Comparison of ENCODE assay signal across 18 cellular contexts in genomic region chr4:14336656-14337055, GRCh38.
DNase-seq lines count a peak whose midpoint lies in the region; ATAC-seq, FAIRE-seq and TF ChIP-seq lines count a peak whose summit lies in the region.
"Had no signal": no experiment of that assay in that cellular context is flagged by ENCODE, and none has a peak within 500 bp of the region (broad histone marks: within the 10 kb centered on the region; RNA-seq: fewer than 3 reads in every experiment).

No MANE protein-coding gene starts in this region.

- DNase-seq in A172 (ENCODE audit: low spot score) (peak; percentile 10), HCEC 1CT (peak; percentile 24), RWPE1 (ENCODE audit: low spot score) (peak; percentile 20), iris pigment epithelial cell (ENCODE audit: low read depth) (peak; percentile 55), H54 (ENCODE audit: insufficient read length, low spot score) (no peak), SW480 (ENCODE audit: low spot score) (no peak)
- DNase-seq: 8988T, NCI-H1048, NCI-H1436 treated with DMSO at 0.1 percent for 48 hours, NCI-H2029 treated with DMSO at 0.1 percent for 48 hours, NCI-H510A treated with DMSO at 0.1 percent for 48 hours, Peyer's patch, SHP77, SK-N-SH had no signal

- TF ChIP-seq EP300 in gastroesophageal sphincter (IDR thresholded peaks at IDR 0.05), result no peak

- POLR2A ChIA-PET in RWPE1 (lab: Yijun Ruan, JAX; ENCODE audit: low non-redundant PET), result no interaction called here

- no peaks in the 10 kb centered on the region for H3K27me3 ChIP-seq in gastroesophageal sphincter
- H3K27me3 ChIP-seq: BLaER1 treated with 17β-estradiol and CSF1 and Interleukin-3, amounts not matched to agents 10 nM and 100 nM; Peyer's patch had no signal

- TF ChIP-seq CTCF in RWPE1 (conservative IDR thresholded peaks at IDR 0.05; ENCODE audit: low read depth), result no peak
- no peak for TF ChIP-seq CTCF in gastroesophageal sphincter (IDR thresholded peaks at IDR 0.05)

- no peak overlapping the region for H3K4me3 ChIP-seq in gastroesophageal sphincter
- H3K4me3 ChIP-seq: BLaER1 treated with 17β-estradiol and CSF1 and Interleukin-3, amounts not matched to agents 10 nM and 100 nM; Peyer's patch had no signal

- H3K27ac ChIP-seq in RWPE1 (no peak overlapping the region), gastroesophageal sphincter (no peak overlapping the region)
- H3K27ac ChIP-seq: BLaER1 treated with 17β-estradiol and CSF1 and Interleukin-3, amounts not matched to agents 10 nM and 100 nM; Peyer's patch had no signal

- no peaks in the 10 kb centered on the region for H3K4me1 ChIP-seq in gastroesophageal sphincter
- H3K4me1 ChIP-seq: Peyer's patch had no signal

- peaks cover 0 to 4% (median 0%) of the 10 kb centered on the region in 3 donors for H3K9me3 ChIP-seq in gastroesophageal sphincter
- H3K9me3 ChIP-seq: Peyer's patch, SK-N-SH had no signal

- 52 to 100% methylated on average over 1 to 2 of the region's 2 CpGs for WGBS in gastroesophageal sphincter (ENCODE audit: low coverage in 1 of 2), 2 donors

- H3K36me3 ChIP-seq in gastroesophageal sphincter, result no peaks in the 10 kb centered on the region
- H3K36me3 ChIP-seq: BLaER1 treated with 17β-estradiol and CSF1 and Interleukin-3, amounts not matched to agents 10 nM and 100 nM; Peyer's patch had no signal

- CTCF ChIA-PET in RWPE1 (lab: Yijun Ruan, JAX), result no interaction called here

- FAIRE-seq in H54 (lab: Jason Lieb, UNC), result no peak
- FAIRE-seq: HTR-8/SVneo had no signal

- no peak for ATAC-seq in HG03342 (IDR thresholded peaks at IDR 0.05; ENCODE audit: unreplicated experiment)
- ATAC-seq in gastroesophageal sphincter, result no peak

- TF ChIP-seq POLR2A in H54 (IDR thresholded peaks at IDR 0.05; ENCODE audit: low read depth, low read length) (no peak), gastroesophageal sphincter (IDR thresholded peaks at IDR 0.05) (no peak)

Comparison
In these comparisons a context has a peak if more than half of its experiments do, and no peak if none do; other contexts are left out.
1. DNase-seq: peak in A172 (single experiment), HCEC 1CT (single experiment), RWPE1 (single experiment) and iris pigment epithelial cell (single experiment); none in H54 (single experiment) and SW480 (single experiment).